In the genomic region with DNA sequence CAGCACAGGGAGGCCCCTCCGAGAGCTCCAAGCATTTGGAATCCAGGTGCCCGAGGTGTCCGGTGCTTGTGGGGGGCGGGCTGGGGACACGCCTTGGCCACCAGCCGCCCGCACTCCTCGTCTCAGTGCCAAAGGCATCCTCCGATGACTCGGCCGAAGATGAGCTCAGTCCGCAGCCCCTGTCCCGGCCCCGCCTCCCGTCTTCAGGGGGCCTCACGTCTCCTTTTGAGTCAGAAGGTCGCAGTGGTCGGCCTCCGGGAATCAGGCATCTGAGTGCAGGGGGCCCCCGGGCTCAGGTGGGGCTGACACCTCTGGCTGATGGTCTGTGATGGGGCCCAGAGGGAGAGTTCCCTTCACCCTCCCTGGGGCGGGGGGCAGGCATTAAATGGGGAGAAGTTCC, we compare ENCODE assay signal across 16 cellular contexts.
DNase-seq lines count a peak whose midpoint lies in the region; ATAC-seq and TF ChIP-seq lines count a peak whose summit lies in the region.
"Had no signal": no experiment of that assay in that cellular context is flagged by ENCODE, and none has a peak within 500 bp of the region (broad histone marks: within the 10 kb centered on the region; RNA-seq: fewer than 3 reads in every experiment).

No MANE protein-coding gene starts in this region.

- no peak for TF ChIP-seq POLR2A in lower leg skin (IDR thresholded peaks at IDR 0.05)

- H3K27me3 Mint-ChIP-seq in activated T-cell treated with anti-CD3 and anti-CD28 coated beads, Interleukin-2, amount 50 U/mL, for 24 hours, result no peaks in the 10 kb centered on the region
- H3K27me3 Mint-ChIP-seq in T-helper 17 cell (no peaks in the 10 kb centered on the region), memory B cell (no peaks in the 10 kb centered on the region)

- no peak for DNase-seq in activated T-cell treated with anti-CD3 and anti-CD28 coated beads, Interleukin-2, amount 50 U/mL, for 24 hours
- DNase-seq in activated T-cell treated with anti-CD3 and anti-CD28 coated beads for 4 hours, result no peak
- no peak for DNase-seq in T-helper 17 cell
- no peak for DNase-seq in memory B cell (ENCODE audit: low spot score in 2 of 2)
- DNase-seq in stimulated activated naive CD8-positive, alpha-beta T cell treated with anti-CD3 and anti-CD28 coated beads, Interleukin-15, Interleukin-2, amounts not matched to agents 100 U/mL and 50 U/mL, for 24 hours, result peak; percentile 33
- no peak for DNase-seq in lower leg skin (ENCODE audit: low spot score in 2 of 2)
- DNase-seq: CD8-positive, alpha-beta memory T cell; HFFc6; NCI-H1417; NCI-H187 treated with DMSO at 0.1 percent for 48 hours; NCI-H226; NCI-H524 treated with DMSO at 0.1 percent for 48 hours; SJCRH30 had no signal

- 66 to 68% methylated on average over 21 of the region's 21 CpGs for WGBS in lower leg skin, 2 donors

- H3K4me3 Mint-ChIP-seq in activated T-cell treated with anti-CD3 and anti-CD28 coated beads, Interleukin-2, amount 50 U/mL, for 24 hours, result no peak overlapping the region
- H3K4me3 Mint-ChIP-seq in T-helper 17 cell (no peak overlapping the region), memory B cell (no peak overlapping the region)
- H3K4me3 Mint-ChIP-seq: CD8-positive, alpha-beta memory T cell; HFFc6 had no signal

- H3K27ac Mint-ChIP-seq in activated T-cell treated with anti-CD3 and anti-CD28 coated beads, Interleukin-2, amount 50 U/mL, for 24 hours, result peak overlapping the region; percentile 83
- H3K27ac Mint-ChIP-seq in T-helper 17 cell (peak overlapping the region; percentile 45), memory B cell (peak overlapping the region; percentile 24)
- H3K27ac Mint-ChIP-seq: HFFc6 had no signal

- H3K4me3 ChIP-seq in lower leg skin (ENCODE audit: low read depth, poor library complexity, severe bottlenecking), result no peak overlapping the region
- H3K4me3 ChIP-seq: SJCRH30 had no signal

- no peak for TF ChIP-seq CTCF in lower leg skin (IDR thresholded peaks at IDR 0.05)

- ATAC-seq in T-helper 17 cell (no peak), memory B cell (ENCODE audit: low read depth) (no peak), HG02678 (IDR thresholded peaks at IDR 0.05; ENCODE audit: unreplicated experiment) (no peak), GM18873 (IDR thresholded peaks at IDR 0.05; ENCODE audit: low FRiP score, unreplicated experiment) (no peak)
- peak; percentile 19 for ATAC-seq in stimulated activated naive CD8-positive, alpha-beta T cell treated with anti-CD3 and anti-CD28 coated beads, Interleukin-15, Interleukin-2, amounts not matched to agents 100 U/mL and 50 U/mL, for 24 hours
- ATAC-seq: Panc1 had no signal

- H3K9me3 Mint-ChIP-seq in activated T-cell treated with anti-CD3 and anti-CD28 coated beads, Interleukin-2, amount 50 U/mL, for 24 hours, result no peaks in the 10 kb centered on the region
- no peaks in the 10 kb centered on the region for H3K9me3 Mint-ChIP-seq in memory B cell
- H3K9me3 Mint-ChIP-seq: CD8-positive, alpha-beta memory T cell had no signal

- peaks cover 74% of the 10 kb centered on the region for H3K36me3 Mint-ChIP-seq in activated T-cell treated with anti-CD3 and anti-CD28 coated beads, Interleukin-2, amount 50 U/mL, for 24 hours (ENCODE audit: low read depth)
- H3K36me3 Mint-ChIP-seq in T-helper 17 cell (ENCODE audit: low read depth) (no peaks in the 10 kb centered on the region), memory B cell (peaks cover 12% of the 10 kb centered on the region)

- H3K9me3 ChIP-seq in T-helper 17 cell (ENCODE audit: control insufficient read depth, low read length, poor library complexity, severe bottlenecking), result no peaks in the 10 kb centered on the region
- H3K9me3 ChIP-seq: SJCRH30 had no signal

- peaks cover 8% of the 10 kb centered on the region for H3K4me1 Mint-ChIP-seq in activated T-cell treated with anti-CD3 and anti-CD28 coated beads, Interleukin-2, amount 50 U/mL, for 24 hours (ENCODE audit: low read depth)
- H3K4me1 Mint-ChIP-seq in T-helper 17 cell (peaks cover 1% of the 10 kb centered on the region), memory B cell (peaks cover 14% of the 10 kb centered on the region)

- intact Hi-C loops in lower leg skin (cut with DNase I; ENCODE audit: low total_unique reads), result no loop called here

Comparison
In these comparisons a context has a peak if more than half of its experiments do, and no peak if none do; other contexts are left out.
1. H3K27ac Mint-ChIP-seq: peak in every context shown above with its lines; median percentile 83 in activated T-cell treated with anti-CD3 and anti-CD28 coated beads, Interleukin-2, amount 50 U/mL, for 24 hours; 45 in T-helper 17 cell; 24 in memory B cell.